25 cellular contexts compared by ENCODE assay signal in the genomic region with DNA sequence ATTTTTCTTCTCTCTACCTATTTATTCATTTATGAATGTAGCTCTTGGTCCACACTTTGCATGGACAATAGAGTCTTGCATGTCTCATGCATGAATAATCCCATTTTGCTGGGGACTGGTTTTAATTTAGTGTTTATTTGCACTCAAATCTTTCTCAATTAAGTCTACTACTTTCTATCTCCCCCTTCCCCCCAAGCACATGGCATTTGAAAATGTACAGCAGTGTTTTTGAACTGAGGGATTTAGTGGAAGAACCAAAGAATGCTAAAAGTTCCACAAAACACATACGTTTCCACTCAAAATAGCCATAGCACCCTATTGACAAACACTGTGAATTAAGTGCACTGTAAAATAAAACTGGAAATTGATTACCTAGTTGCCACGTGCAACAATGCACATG.
"Had no signal": no experiment of that assay in that cellular context is flagged by ENCODE, and none has a peak within 500 bp of the region (broad histone marks: within the 10 kb centered on the region; RNA-seq: fewer than 3 reads in every experiment).

No MANE protein-coding gene starts in this region.

- H3K36me3 ChIP-seq: esophagus squamous epithelium, gastrocnemius medialis, heart right ventricle, left lung, lower lobe of right lung had no signal

- H3K4me3 ChIP-seq: coronary artery, esophagus squamous epithelium, gastrocnemius medialis, heart right ventricle, left lung, lower lobe of right lung, mucosa of descending colon had no signal

- H3K27ac Mint-ChIP-seq: dendritic cell treated with granulocyte-macrophage colony-stimulating factor and Interleukin-4, amounts not matched to agents 40 ng/mL and 50 ng/mL, for 4 days; effector memory CD8-positive, alpha-beta T cell; endodermal cell; mesothelial cell of epicardium had no signal

- H3K27me3 Mint-ChIP-seq: dendritic cell treated with granulocyte-macrophage colony-stimulating factor and Interleukin-4, amounts not matched to agents 40 ng/mL and 50 ng/mL, for 4 days; effector memory CD8-positive, alpha-beta T cell had no signal

- H3K4me3 Mint-ChIP-seq: dendritic cell treated with granulocyte-macrophage colony-stimulating factor and Interleukin-4, amounts not matched to agents 40 ng/mL and 50 ng/mL, for 4 days; effector memory CD8-positive, alpha-beta T cell; endodermal cell; mesothelial cell of epicardium had no signal

- H3K9me3 Mint-ChIP-seq: dendritic cell treated with granulocyte-macrophage colony-stimulating factor and Interleukin-4, amounts not matched to agents 40 ng/mL and 50 ng/mL, for 4 days; endodermal cell had no signal

- H3K4me1 ChIP-seq: esophagus squamous epithelium, gastrocnemius medialis, heart right ventricle, left lung, lower lobe of right lung had no signal

- H3K27me3 ChIP-seq: esophagus squamous epithelium, gastrocnemius medialis, heart right ventricle, left lung had no signal

- FAIRE-seq: colon, endometrium, keratinocyte had no signal

- H3K36me3 Mint-ChIP-seq: mesothelial cell of epicardium had no signal

- DNase-seq: effector CD8-positive, alpha-beta T cell; effector memory CD8-positive, alpha-beta T cell; endodermal cell; erythroblast; esophagus squamous epithelium; foreskin melanocyte; gastrocnemius medialis; glutamatergic neuron; head of caudate nucleus; heart right ventricle; hippocampal formation; left cardiac atrium; left lung; left ventricle myocardium superior; lower lobe of right lung; mesenchymal stem cell; mucosa of descending colon had no signal

- H3K9me3 ChIP-seq: esophagus squamous epithelium, gastrocnemius medialis, heart right ventricle, left lung, lower lobe of right lung, mucosa of descending colon had no signal

- ATAC-seq: effector memory CD8-positive, alpha-beta T cell; esophagus mucosa; gastrocnemius medialis; heart right ventricle; left cardiac atrium; left lung; left ventricle myocardium superior; lower lobe of right lung; mucosa of descending colon had no signal

- H3K27ac ChIP-seq: coronary artery, epithelial cell of prostate, esophagus squamous epithelium, gastrocnemius medialis, heart right ventricle, left lung, lower lobe of right lung had no signal
